11 cellular contexts compared by ENCODE assay signal in the genomic region with DNA sequence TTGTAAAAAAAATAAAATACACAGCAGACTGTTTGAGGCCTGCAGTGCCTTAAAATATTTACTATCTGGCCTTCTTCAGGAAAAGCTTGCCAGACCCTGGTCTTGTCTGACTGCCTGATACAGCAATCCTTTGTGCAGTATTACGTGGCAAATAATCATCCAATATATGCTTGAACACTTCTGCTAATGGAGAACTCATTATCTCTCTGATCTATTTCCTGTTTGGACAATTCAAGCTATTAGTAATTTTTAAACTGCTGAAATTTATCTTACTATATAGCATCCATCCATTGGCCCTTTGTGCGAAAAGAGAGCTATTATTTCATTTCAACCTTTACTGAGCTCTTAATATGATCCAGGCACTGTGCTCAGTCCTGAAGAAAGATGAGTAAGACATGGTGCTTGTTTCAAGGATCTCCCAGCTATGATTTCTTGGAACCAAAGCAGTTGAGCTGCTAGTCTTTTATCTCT. TPM values are rescaled to one million over a fixed set of nuclear protein-coding genes. Genes with fewer than 3 reads are reported as not detected.
DNase-seq lines count a peak whose midpoint lies in the region; ATAC-seq and TF ChIP-seq lines count a peak whose summit lies in the region.
"Had no signal": no experiment of that assay in that cellular context is flagged by ENCODE, and none has a peak within 500 bp of the region (broad histone marks: within the 10 kb centered on the region; RNA-seq: fewer than 3 reads in every experiment).

No MANE protein-coding gene starts in this region.

- POLR2A ChIA-PET in AG04450 (lab: Yijun Ruan, JAX) = interaction anchor here (0.8 to 2.7 kb wide), 4 partner anchors 9 to 97 kb away, joined by 4 to 16 read pairs (median 8); a partner anchor contains a TSS

- no peaks in the 10 kb centered on the region for H3K9me3 Mint-ChIP-seq in memory B cell

- H3K4me3 Mint-ChIP-seq in memory B cell = no peak overlapping the region

- CTCF ChIA-PET in AG04450 (lab: Charles Lee) = interaction anchor here (1.0 to 2.0 kb wide), 6 partner anchors 9 to 227 kb away, joined by 3 to 11 read pairs (median 5); no protein-coding TSS in a partner anchor

- H3K27ac ChIP-seq in AG04450 (ENCODE audit: low read depth, low read length) = peak overlapping the region; percentile 84

- H3K27ac Mint-ChIP-seq in memory B cell = peak overlapping the region; percentile 98

- TF ChIP-seq CTCF in AG04450 (IDR thresholded peaks at IDR 0.05; ENCODE audit: low read depth, low read length) (no peak), HFF-Myc (IDR thresholded peaks at IDR 0.05; ENCODE audit: low read depth, low read length, missing control alignments) (no peak)

- no peaks in the 10 kb centered on the region for H3K27me3 ChIP-seq in AG04450 (ENCODE audit: control insufficient read depth, insufficient read depth, low read length)

- no peaks in the 10 kb centered on the region for H3K9me3 ChIP-seq in AG04450 (ENCODE audit: control insufficient read depth, insufficient read depth, low read length)

- H3K4me1 Mint-ChIP-seq in memory B cell = peaks cover 44% of the 10 kb centered on the region

- H3K36me3 Mint-ChIP-seq in memory B cell = peaks cover 6% of the 10 kb centered on the region

- no peaks in the 10 kb centered on the region for H3K27me3 Mint-ChIP-seq in memory B cell

- ATAC-seq in memory B cell (ENCODE audit: low read depth) = no peak

- in situ Hi-C loops in G401 (cut with HindIII; ENCODE audit: low sequenced_read_pairs) = no loop called here

- no peak overlapping the region for H3K4me3 ChIP-seq in AG04450 (ENCODE audit: low read depth, low read length)
- peak overlapping the region; percentile 23; the same call in 1 of the 2 replicates for H3K4me3 ChIP-seq in HFF-Myc (replicated peaks; ENCODE audit: low read depth, low read length)

- DNase-seq in AG04450 (ENCODE audit: low read depth, low spot score) (no peak), HFF-Myc (ENCODE audit: extremely low read depth, low read depth) (no peak), amniotic epithelial cell (ENCODE audit: low read depth) (peak; percentile 54), memory B cell (ENCODE audit: low spot score in 2 of 2) (no peak), H4 (ENCODE audit: low spot score) (no peak), G401 (ENCODE audit: low spot score) (no peak), superior temporal gyrus (ENCODE audit: extremely low spot score) (no peak), NCI-H2227 treated with DMSO at 0.1 percent for 48 hours (lab: John Stamatoyannopoulos, UW) (no peak)
- DNase-seq: activated CD4-positive, alpha-beta T cell treated with anti-CD3 and anti-CD28 coated beads, Interleukin-2, amount 50 U/mL, for 1 hour; GOT3; NCI-H146 had no signal

RNA-seq across cellular contexts. Expression of a gene that starts 15.9 kb away (rescaled TPM):
- 35.4 and 51.7 TPM in 2 replicates for polyA plus RNA-seq in AG04450 (2011; rRNA removed)
- 79.8 and 82.2 TPM in 2 replicates for polyA minus RNA-seq in AG04450 (2011; rRNA and poly(A)+ RNA removed)
- total RNA-seq in H4 (2014; rRNA removed; shearing (Covaris generic)) = 41.6 and 59.1 TPM in 2 replicates
- 37.5 and 48.5 TPM in 2 replicates for total RNA-seq in G401 (2014; rRNA removed; shearing (Covaris generic))
